In the genomic region with DNA sequence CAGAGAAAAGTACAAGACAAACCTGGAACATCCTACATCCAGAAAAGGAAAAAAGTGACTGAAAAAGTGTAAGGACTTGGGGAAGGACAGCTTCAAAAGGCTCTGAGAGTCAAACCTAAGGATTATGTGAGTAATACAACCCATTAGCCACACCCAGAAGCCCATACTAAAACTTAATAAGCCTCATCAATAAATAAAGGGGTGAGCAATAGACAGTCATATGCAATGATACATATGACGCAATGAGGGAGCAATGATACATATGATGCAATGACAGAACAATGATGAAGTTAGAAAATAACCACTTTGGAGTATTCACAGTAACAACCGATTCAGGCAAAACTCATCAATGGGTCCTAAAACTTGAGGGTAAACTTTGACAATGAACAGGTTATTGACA, we compare ENCODE assay signal across 1 cellular context.
A peak's percentile ranks its signal among the peaks of the same experiment; 100 is the strongest.
TF ChIP-seq lines count a peak whose summit lies in the region.

No MANE protein-coding gene starts in this region.

TF ChIP-seq in K562, 482 proteins besides CTCF, POLR2A, EP300 and RAD21 (continued from another document):
- TF ChIP-seq, protein P1, sequence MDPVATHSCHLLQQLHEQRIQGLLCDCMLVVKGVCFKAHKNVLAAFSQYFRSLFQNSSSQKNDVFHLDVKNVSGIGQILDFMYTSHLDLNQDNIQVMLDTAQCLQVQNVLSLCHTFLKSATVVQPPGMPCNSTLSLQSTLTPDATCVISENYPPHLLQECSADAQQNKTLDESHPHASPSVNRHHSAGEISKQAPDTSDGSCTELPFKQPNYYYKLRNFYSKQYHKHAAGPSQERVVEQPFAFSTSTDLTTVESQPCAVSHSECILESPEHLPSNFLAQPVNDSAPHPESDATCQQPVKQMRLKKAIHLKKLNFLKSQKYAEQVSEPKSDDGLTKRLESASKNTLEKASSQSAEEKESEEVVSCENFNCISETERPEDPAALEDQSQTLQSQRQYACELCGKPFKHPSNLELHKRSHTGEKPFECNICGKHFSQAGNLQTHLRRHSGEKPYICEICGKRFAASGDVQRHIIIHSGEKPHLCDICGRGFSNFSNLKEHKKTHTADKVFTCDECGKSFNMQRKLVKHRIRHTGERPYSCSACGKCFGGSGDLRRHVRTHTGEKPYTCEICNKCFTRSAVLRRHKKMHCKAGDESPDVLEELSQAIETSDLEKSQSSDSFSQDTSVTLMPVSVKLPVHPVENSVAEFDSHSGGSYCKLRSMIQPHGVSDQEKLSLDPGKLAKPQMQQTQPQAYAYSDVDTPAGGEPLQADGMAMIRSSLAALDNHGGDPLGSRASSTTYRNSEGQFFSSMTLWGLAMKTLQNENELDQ (CRISPR knock-in tag; IDR thresholded peaks at IDR 0.05; ENCODE audit: borderline replicate concordance): no peak
- no peak for TF ChIP-seq HNRNPUL1 (IDR thresholded peaks at IDR 0.05; ENCODE audit: low read length)
- TF ChIP-seq ZNF212 (CRISPR knock-in tag; IDR thresholded peaks at IDR 0.05): no peak
- no peak for TF ChIP-seq FOXA3 (CRISPR knock-in tag; conservative IDR thresholded peaks at IDR 0.05 in 1 of 2, IDR thresholded peaks at IDR 0.05 in 1 of 2)
- TF ChIP-seq SMAD1 (IDR thresholded peaks at IDR 0.05; ENCODE audit: low read depth, low read length, partially characterized antibody): no peak
- TF ChIP-seq, protein P2, sequence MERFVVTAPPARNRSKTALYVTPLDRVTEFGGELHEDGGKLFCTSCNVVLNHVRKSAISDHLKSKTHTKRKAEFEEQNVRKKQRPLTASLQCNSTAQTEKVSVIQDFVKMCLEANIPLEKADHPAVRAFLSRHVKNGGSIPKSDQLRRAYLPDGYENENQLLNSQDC (CRISPR knock-in tag; IDR thresholded peaks at IDR 0.05): no peak
- TF ChIP-seq CXXC5 (CRISPR knock-in tag; IDR thresholded peaks at IDR 0.05): peak; percentile 45; the same call in 1 of the 2 replicates
- no peak for TF ChIP-seq ARHGAP35 (IDR thresholded peaks at IDR 0.05; ENCODE audit: partially characterized antibody)
- TF ChIP-seq RBM14 (IDR thresholded peaks at IDR 0.05; ENCODE audit: borderline replicate concordance, insufficient read depth, low read depth, low read length): no peak
- TF ChIP-seq COPS2 (conservative IDR thresholded peaks at IDR 0.05): no peak
- TF ChIP-seq HDAC8 (tag; IDR thresholded peaks at IDR 0.05): 0 out of 2 replicates have a peak, but pooled peaks have one; percentile 37
- TF ChIP-seq ZKSCAN8 (CRISPR knock-in tag; IDR thresholded peaks at IDR 0.05): 0 out of 2 replicates have a peak, but pooled peaks have one; percentile 21
- no peak for TF ChIP-seq XRCC5 (IDR thresholded peaks at IDR 0.05; ENCODE audit: low read depth, low read length)
- peak; percentile 42; the same call in 1 of the 2 replicates for TF ChIP-seq SMARCA4 (IDR thresholded peaks at IDR 0.05)
- TF ChIP-seq CEBPG (CRISPR knock-in tag; IDR thresholded peaks at IDR 0.05): peak; percentile 95
- peak; percentile 97 to 100 for TF ChIP-seq CEBPG (tag; conservative IDR thresholded peaks at IDR 0.05 in 1 of 2, IDR thresholded peaks at IDR 0.05 in 1 of 2)
- TF ChIP-seq STAT6 (CRISPR knock-in tag; IDR thresholded peaks at IDR 0.05): no peak
- TF ChIP-seq, protein P3, sequence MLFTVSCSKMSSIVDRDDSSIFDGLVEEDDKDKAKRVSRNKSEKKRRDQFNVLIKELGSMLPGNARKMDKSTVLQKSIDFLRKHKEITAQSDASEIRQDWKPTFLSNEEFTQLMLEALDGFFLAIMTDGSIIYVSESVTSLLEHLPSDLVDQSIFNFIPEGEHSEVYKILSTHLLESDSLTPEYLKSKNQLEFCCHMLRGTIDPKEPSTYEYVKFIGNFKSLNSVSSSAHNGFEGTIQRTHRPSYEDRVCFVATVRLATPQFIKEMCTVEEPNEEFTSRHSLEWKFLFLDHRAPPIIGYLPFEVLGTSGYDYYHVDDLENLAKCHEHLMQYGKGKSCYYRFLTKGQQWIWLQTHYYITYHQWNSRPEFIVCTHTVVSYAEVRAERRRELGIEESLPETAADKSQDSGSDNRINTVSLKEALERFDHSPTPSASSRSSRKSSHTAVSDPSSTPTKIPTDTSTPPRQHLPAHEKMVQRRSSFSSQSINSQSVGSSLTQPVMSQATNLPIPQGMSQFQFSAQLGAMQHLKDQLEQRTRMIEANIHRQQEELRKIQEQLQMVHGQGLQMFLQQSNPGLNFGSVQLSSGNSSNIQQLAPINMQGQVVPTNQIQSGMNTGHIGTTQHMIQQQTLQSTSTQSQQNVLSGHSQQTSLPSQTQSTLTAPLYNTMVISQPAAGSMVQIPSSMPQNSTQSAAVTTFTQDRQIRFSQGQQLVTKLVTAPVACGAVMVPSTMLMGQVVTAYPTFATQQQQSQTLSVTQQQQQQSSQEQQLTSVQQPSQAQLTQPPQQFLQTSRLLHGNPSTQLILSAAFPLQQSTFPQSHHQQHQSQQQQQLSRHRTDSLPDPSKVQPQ (CRISPR knock-in tag; IDR thresholded peaks at IDR 0.05; ENCODE audit: borderline replicate concordance): no peak
- TF ChIP-seq ZNF354B (CRISPR knock-in tag; IDR thresholded peaks at IDR 0.05): no peak
- TF ChIP-seq ZNF263 (CRISPR knock-in tag; IDR thresholded peaks at IDR 0.05; ENCODE audit: borderline replicate concordance): no peak
- no peak for TF ChIP-seq ZKSCAN1 (IDR thresholded peaks at IDR 0.05; ENCODE audit: low read depth, low read length)
- peak; percentile 70; the same call in 1 of the 2 replicates for TF ChIP-seq ZNF24 (IDR thresholded peaks at IDR 0.05)
- TF ChIP-seq NELFE (IDR thresholded peaks at IDR 0.05; ENCODE audit: insufficient read depth, insufficient read length): no peak
- no peak for TF ChIP-seq KDM2B (CRISPR knock-in tag; IDR thresholded peaks at IDR 0.05)
- TF ChIP-seq, protein P4, sequence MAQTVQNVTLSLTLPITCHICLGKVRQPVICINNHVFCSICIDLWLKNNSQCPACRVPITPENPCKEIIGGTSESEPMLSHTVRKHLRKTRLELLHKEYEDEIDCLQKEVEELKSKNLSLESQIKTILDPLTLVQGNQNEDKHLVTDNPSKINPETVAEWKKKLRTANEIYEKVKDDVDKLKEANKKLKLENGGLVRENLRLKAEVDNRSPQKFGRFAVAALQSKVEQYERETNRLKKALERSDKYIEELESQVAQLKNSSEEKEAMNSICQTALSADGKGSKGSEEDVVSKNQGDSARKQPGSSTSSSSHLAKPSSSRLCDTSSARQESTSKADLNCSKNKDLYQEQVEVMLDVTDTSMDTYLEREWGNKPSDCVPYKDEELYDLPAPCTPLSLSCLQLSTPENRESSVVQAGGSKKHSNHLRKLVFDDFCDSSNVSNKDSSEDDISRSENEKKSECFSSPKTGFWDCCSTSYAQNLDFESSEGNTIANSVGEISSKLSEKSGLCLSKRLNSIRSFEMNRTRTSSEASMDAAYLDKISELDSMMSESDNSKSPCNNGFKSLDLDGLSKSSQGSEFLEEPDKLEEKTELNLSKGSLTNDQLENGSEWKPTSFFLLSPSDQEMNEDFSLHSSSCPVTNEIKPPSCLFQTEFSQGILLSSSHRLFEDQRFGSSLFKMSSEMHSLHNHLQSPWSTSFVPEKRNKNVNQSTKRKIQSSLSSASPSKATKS (CRISPR knock-in tag; IDR thresholded peaks at IDR 0.05): no peak
- no peak for TF ChIP-seq FOXJ2 (tag; IDR thresholded peaks at IDR 0.05)
- TF ChIP-seq ZNF407 (IDR thresholded peaks at IDR 0.05; ENCODE audit: low read depth): no peak
- TF ChIP-seq TAL1 (IDR thresholded peaks at IDR 0.05): no peak
- no peak for TF ChIP-seq ZBTB9 (CRISPR knock-in tag; IDR thresholded peaks at IDR 0.05)
- no peak for TF ChIP-seq BCL6 (CRISPR knock-in tag; IDR thresholded peaks at IDR 0.05)
- no peak for TF ChIP-seq NUFIP1 (IDR thresholded peaks at IDR 0.05; ENCODE audit: partially characterized antibody)
- TF ChIP-seq, protein P5, sequence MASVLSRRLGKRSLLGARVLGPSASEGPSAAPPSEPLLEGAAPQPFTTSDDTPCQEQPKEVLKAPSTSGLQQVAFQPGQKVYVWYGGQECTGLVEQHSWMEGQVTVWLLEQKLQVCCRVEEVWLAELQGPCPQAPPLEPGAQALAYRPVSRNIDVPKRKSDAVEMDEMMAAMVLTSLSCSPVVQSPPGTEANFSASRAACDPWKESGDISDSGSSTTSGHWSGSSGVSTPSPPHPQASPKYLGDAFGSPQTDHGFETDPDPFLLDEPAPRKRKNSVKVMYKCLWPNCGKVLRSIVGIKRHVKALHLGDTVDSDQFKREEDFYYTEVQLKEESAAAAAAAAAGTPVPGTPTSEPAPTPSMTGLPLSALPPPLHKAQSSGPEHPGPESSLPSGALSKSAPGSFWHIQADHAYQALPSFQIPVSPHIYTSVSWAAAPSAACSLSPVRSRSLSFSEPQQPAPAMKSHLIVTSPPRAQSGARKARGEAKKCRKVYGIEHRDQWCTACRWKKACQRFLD (CRISPR knock-in tag; IDR thresholded peaks at IDR 0.05): peak; percentile 42; the same call in 1 of the 2 replicates
- no peak for TF ChIP-seq TAF9B (IDR thresholded peaks at IDR 0.05; ENCODE audit: partially characterized antibody)
- no peak for TF ChIP-seq MYBL2 (IDR thresholded peaks at IDR 0.05; ENCODE audit: low read depth)
- TF ChIP-seq MYBL2 (CRISPR knock-in tag; IDR thresholded peaks at IDR 0.05; ENCODE audit: borderline replicate concordance): no peak
- peak; percentile 80 for TF ChIP-seq ATF7 (IDR thresholded peaks at IDR 0.05)
- no peak for TF ChIP-seq NR1H2 (CRISPR knock-in tag; IDR thresholded peaks at IDR 0.05)
- TF ChIP-seq ZSCAN32 (CRISPR knock-in tag; IDR thresholded peaks at IDR 0.05): peak; percentile 81; the same call in 1 of the 2 replicates
